ENCODE assay signal across 20 cellular contexts in genomic region chr9:98900244-98900643, GRCh38. TPM values are rescaled to one million over a fixed set of nuclear protein-coding genes. Genes with fewer than 3 reads are reported as not detected.
DNase-seq lines count a peak whose midpoint lies in the region; ATAC-seq, FAIRE-seq and TF ChIP-seq lines count a peak whose summit lies in the region.
"Had no signal": no experiment of that assay in that cellular context is flagged by ENCODE, and none has a peak within 500 bp of the region (broad histone marks: within the 10 kb centered on the region; RNA-seq: fewer than 3 reads in every experiment).

No MANE protein-coding gene starts in this region.

- peak overlapping the region in 10 of 11 experiments; percentile 39 to 80 (median 62); a peak in 14 of 22 replicates for H3K4me2 ChIP-seq in BLaER1 treated with 17β-estradiol and CSF1 and Interleukin-3, amounts not matched to agents 10 nM and 100 nM
- H3K4me2 ChIP-seq in OCI-LY1 (ENCODE audit: low read length): no peak overlapping the region
- H3K4me2 ChIP-seq: GM23338 had no signal

- no peaks in the 10 kb centered on the region for H4K20me1 ChIP-seq in BLaER1 treated with 17β-estradiol and CSF1 and Interleukin-3, amounts not matched to agents 10 nM and 100 nM
- no peaks in the 10 kb centered on the region for H4K20me1 ChIP-seq in OCI-LY1 (ENCODE audit: insufficient read depth, low read length)
- H4K20me1 ChIP-seq: BLaER1 had no signal

- H3K9me2 ChIP-seq in OCI-LY1 (ENCODE audit: low read depth, low read length): no peaks in the 10 kb centered on the region

- H3K27ac ChIP-seq in BLaER1 treated with 17β-estradiol and CSF1 and Interleukin-3, amounts not matched to agents 10 nM and 100 nM: no peak overlapping the region
- H3K27ac ChIP-seq in OCI-LY1 (ENCODE audit: low read depth, low read length, poor library complexity, severe bottlenecking): peak overlapping the region; percentile 89
- H3K27ac ChIP-seq in prostate gland: no peak overlapping the region
- H3K27ac ChIP-seq: BLaER1 had no signal

- no peak for ATAC-seq in GM18520 (IDR thresholded peaks at IDR 0.05; ENCODE audit: unreplicated experiment)
- no peak for ATAC-seq in HG03025 (IDR thresholded peaks at IDR 0.05; ENCODE audit: low FRiP score, unreplicated experiment)
- ATAC-seq: CD8-positive, alpha-beta T cell; GM12878; GM23338; HepG2 had no signal

- peaks cover 0 to 8% (median 0%) of the 10 kb centered on the region in 11 experiments; a peak in 1 of 22 replicates for H3K27me3 ChIP-seq in BLaER1 treated with 17β-estradiol and CSF1 and Interleukin-3, amounts not matched to agents 10 nM and 100 nM
- H3K27me3 ChIP-seq in OCI-LY1 (ENCODE audit: insufficient read depth, low read length): no peaks in the 10 kb centered on the region
- no peaks in the 10 kb centered on the region for H3K27me3 ChIP-seq in prostate gland (replicated peaks; ENCODE audit: insufficient read depth)
- H3K27me3 ChIP-seq: BLaER1 had no signal

- 98% methylated on average over 5 of the region's 5 CpGs for WGBS in prostate gland

- H3K9ac ChIP-seq in BLaER1 treated with 17β-estradiol and CSF1 and Interleukin-3, amounts not matched to agents 10 nM and 100 nM: no peak overlapping the region
- no peak overlapping the region for H3K9ac ChIP-seq in OCI-LY1 (ENCODE audit: low read length)
- H3K9ac ChIP-seq: BLaER1 had no signal

- no peaks in the 10 kb centered on the region for H3K79me2 ChIP-seq in OCI-LY1 (ENCODE audit: insufficient read depth, low read length)

- FAIRE-seq in GM12892 (lab: Jason Lieb, UNC): no peak
- FAIRE-seq: GM12878, H54, HepG2 had no signal

- peak; percentile 14 for DNase-seq in ecto neural progenitor cell (ENCODE audit: low spot score)
- peak; percentile 36 for DNase-seq in islet precursor cell
- no peak for DNase-seq in prostate gland (ENCODE audit: low spot score)
- DNase-seq in GM12892 (ENCODE audit: insufficient read length): no peak
- DNase-seq: 8988T; Calu3; CD8-positive, alpha-beta T cell; DND-41; EL; HCEC 1CT had no signal

- H3K9me3 ChIP-seq in BLaER1 treated with 17β-estradiol and CSF1 and Interleukin-3, amounts not matched to agents 10 nM and 100 nM (replicated peaks in 1 of 11): peaks cover 13 to 30% (median 19%) of the 10 kb centered on the region in 11 experiments
- peaks cover 15% of the 10 kb centered on the region for H3K9me3 ChIP-seq in OCI-LY1 (ENCODE audit: low read length)
- no peaks in the 10 kb centered on the region for H3K9me3 ChIP-seq in prostate gland

- no peaks in the 10 kb centered on the region for H3F3A ChIP-seq in OCI-LY1 (ENCODE audit: insufficient read depth, low read length)

- H3K4me1 ChIP-seq in BLaER1 treated with 17β-estradiol and CSF1 and Interleukin-3, amounts not matched to agents 10 nM and 100 nM: peaks cover 13 to 21% (median 19%) of the 10 kb centered on the region in 10 experiments
- H3K4me1 ChIP-seq in OCI-LY1 (ENCODE audit: insufficient read depth, low read length, severe bottlenecking): peaks cover 36% of the 10 kb centered on the region
- H3K4me1 ChIP-seq in prostate gland (replicated peaks): no peaks in the 10 kb centered on the region

- no peak for TF ChIP-seq CTCF in OCI-LY1 (IDR thresholded peaks at IDR 0.05; ENCODE audit: low read length)
- no peak for TF ChIP-seq CTCF in prostate gland (IDR thresholded peaks at IDR 0.05)

- TF ChIP-seq POLR2A in prostate gland (IDR thresholded peaks at IDR 0.05): no peak
- no peak for TF ChIP-seq POLR2A in GM12892 (IDR thresholded peaks at IDR 0.05; ENCODE audit: low read depth, low read length)

- no peak overlapping the region for H3K4me3 ChIP-seq in BLaER1 treated with 17β-estradiol and CSF1 and Interleukin-3, amounts not matched to agents 10 nM and 100 nM
- H3K4me3 ChIP-seq in OCI-LY1 (ENCODE audit: low read depth, low read length, poor library complexity, severe bottlenecking): no peak overlapping the region
- H3K4me3 ChIP-seq in prostate gland: no peak overlapping the region
- H3K4me3 ChIP-seq: BLaER1, GM12878, GM23338 had no signal

- H3K36me3 ChIP-seq in BLaER1 treated with 17β-estradiol and CSF1 and Interleukin-3, amounts not matched to agents 10 nM and 100 nM: no peaks in the 10 kb centered on the region; a peak in 1 of 22 replicates
- H3K36me3 ChIP-seq in OCI-LY1 (ENCODE audit: insufficient read depth, low read length) (peaks cover 9% of the 10 kb centered on the region; the same call in 1 of the 2 replicates), prostate gland (no peaks in the 10 kb centered on the region)
- H3K36me3 ChIP-seq: BLaER1 had no signal

- intact Hi-C loops in prostate gland (cut with DNase I): no loop called here

- no peak overlapping the region for H2AFZ ChIP-seq in OCI-LY1 (ENCODE audit: low read length)
- H2AFZ ChIP-seq: GM23338 had no signal

RNA-seq across cellular contexts. Expression of gene COL15A1, which starts 43.5 kb away (rescaled TPM):
- 10 to 100 TPM; 10.3 to 79.9 TPM for total RNA-seq in prostate gland
- polyA plus RNA-seq in GM12892 (2012; ENCODE audit: missing spikeins): 0.06 TPM
- total RNA-seq: Calu3; CD8-positive, alpha-beta T cell; G401; HepG2 had no signal
- polyA plus RNA-seq: HepG2 had no signal

Comparison
In these comparisons a context has a peak if more than half of its experiments do, and no peak if none do; other contexts are left out.
1. DNase-seq: peak in ecto neural progenitor cell (single experiment) and islet precursor cell (single experiment); none in prostate gland (single experiment) and GM12892 (single experiment).